Comparison of ENCODE assay signal across 22 cellular contexts in the genomic region with DNA sequence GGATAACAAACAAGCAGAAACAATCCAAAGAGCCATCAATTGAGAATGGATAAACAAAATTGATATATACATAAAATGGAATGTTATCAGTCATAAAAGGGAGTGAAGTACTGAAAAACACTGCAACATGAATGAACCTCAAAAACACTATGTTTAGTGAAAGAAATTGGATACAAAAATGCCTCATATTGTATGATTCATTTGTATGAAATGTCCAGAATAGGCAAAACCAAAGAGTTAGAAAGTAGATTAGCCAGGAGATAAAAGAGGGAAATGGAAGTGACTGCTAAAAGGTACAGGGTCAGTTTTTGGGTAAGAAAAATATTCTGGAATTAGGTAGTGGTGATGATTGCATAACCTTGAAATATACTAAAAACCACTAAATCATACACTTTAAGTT. TPM values are rescaled to one million over a fixed set of nuclear protein-coding genes. Genes with fewer than 3 reads are reported as not detected.
DNase-seq lines count a peak whose midpoint lies in the region; ATAC-seq, FAIRE-seq and TF ChIP-seq lines count a peak whose summit lies in the region.
"Had no signal": no experiment of that assay in that cellular context is flagged by ENCODE, and none has a peak within 500 bp of the region (broad histone marks: within the 10 kb centered on the region; RNA-seq: fewer than 3 reads in every experiment).

No MANE protein-coding gene starts in this region.

- DNase-seq in SK-N-SH (no peak), adipocyte (ENCODE audit: low read depth) (peak; percentile 24), foreskin keratinocyte (peak in 1 of 2 donors; percentile 26), neural progenitor cell (ENCODE audit: low spot score) (no peak), urothelium cell line (ENCODE audit: low spot score) (no peak), heart left ventricle (no peak)
- DNase-seq: CD8-positive, alpha-beta T cell; DND-41; HFFc6; KG1; NCI-H1694; NCI-H446; NCI-H526; SHP77 treated with DMSO at 0.1 percent for 48 hours had no signal

- ATAC-seq in SK-N-SH treated with all-trans-retinoic acid at 6 μM for 48 hours (no peak; the same call in 1 of the 3 replicates), foreskin keratinocyte (peak; percentile 34), GM19452 (IDR thresholded peaks at IDR 0.05; ENCODE audit: unreplicated experiment) (no peak), heart left ventricle (no peak)
- ATAC-seq: CD8-positive, alpha-beta T cell; HepG2 had no signal

- H2AFZ ChIP-seq in SK-N-SH (ENCODE audit: low read depth) (no peak overlapping the region), neural progenitor cell (replicated peaks) (no peak overlapping the region)

- CTCF ChIA-PET in SK-N-SH (lab: Yijun Ruan, JAX), result interaction anchor here (0.9 to 2.5 kb wide), 3 partner anchors 9 to 33 kb away, joined by 3 to 7 read pairs (median 3); no protein-coding TSS in a partner anchor

- no peaks in the 10 kb centered on the region for H3K4me1 Mint-ChIP-seq in neural progenitor cell

- POLR2A ChIA-PET in SK-N-SH (lab: Yijun Ruan, JAX), result no interaction called here

- TF ChIP-seq RAD21 in SK-N-SH (IDR thresholded peaks at IDR 0.05; ENCODE audit: low read length), result no peak

- H3K79me2 ChIP-seq in SK-N-SH (ENCODE audit: insufficient read depth) (no peaks in the 10 kb centered on the region), neural progenitor cell (ENCODE audit: low read depth) (no peaks in the 10 kb centered on the region)

- no peaks in the 10 kb centered on the region for H3K9me3 ChIP-seq in SK-N-SH
- H3K9me3 ChIP-seq in adipocyte (ENCODE audit: control insufficient read depth, low read length), result peaks cover 3% of the 10 kb centered on the region
- H3K9me3 ChIP-seq in neural progenitor cell (ENCODE audit: low read depth), result no peaks in the 10 kb centered on the region
- peaks cover 0 to 9% (median 0%) of the 10 kb centered on the region in 12 donors for H3K9me3 ChIP-seq in heart left ventricle
- H3K9me3 ChIP-seq: BLaER1 treated with 17β-estradiol and CSF1 and Interleukin-3, amounts not matched to agents 10 nM and 100 nM had no signal

- H3F3A ChIP-seq in SK-N-SH (replicated peaks; ENCODE audit: insufficient read depth), result peaks cover 6% of the 10 kb centered on the region
- H3F3A ChIP-seq in neural progenitor cell (ENCODE audit: low read depth), result no peaks in the 10 kb centered on the region

- no peak overlapping the region for H3K4me2 ChIP-seq in SK-N-SH
- no peak overlapping the region for H3K4me2 ChIP-seq in neural progenitor cell
- H3K4me2 ChIP-seq: BLaER1 treated with 17β-estradiol and CSF1 and Interleukin-3, amounts not matched to agents 10 nM and 100 nM had no signal

- no peak overlapping the region for H3K27ac Mint-ChIP-seq in neural progenitor cell
- H3K27ac Mint-ChIP-seq: CD8-positive, alpha-beta T cell; HFFc6 had no signal

- H3K4me3 ChIP-seq in SK-N-SH (ENCODE audit: low read depth in 2 of 2, low read length in 1 of 2) (no peak overlapping the region), adipocyte (ENCODE audit: low read length) (peak overlapping the region; percentile 43), neural progenitor cell (no peak overlapping the region), heart left ventricle (no peak overlapping the region)
- H3K4me3 ChIP-seq: BLaER1 treated with 17β-estradiol and CSF1 and Interleukin-3, amounts not matched to agents 10 nM and 100 nM; SK-N-MC had no signal

- TF ChIP-seq CTCF in SK-N-SH (IDR thresholded peaks at IDR 0.05), result no peak
- no peak for TF ChIP-seq CTCF in foreskin keratinocyte (conservative IDR thresholded peaks at IDR 0.05)
- no peak for TF ChIP-seq CTCF in neural progenitor cell (IDR thresholded peaks at IDR 0.05)
- TF ChIP-seq CTCF in heart left ventricle (IDR thresholded peaks at IDR 0.05), result no peak

- H3K9me2 ChIP-seq in SK-N-SH, result no peaks in the 10 kb centered on the region

- H4K20me1 ChIP-seq in SK-N-SH (ENCODE audit: insufficient read depth) (no peaks in the 10 kb centered on the region), neural progenitor cell (ENCODE audit: low read depth) (no peaks in the 10 kb centered on the region)
- H4K20me1 ChIP-seq: BLaER1 treated with 17β-estradiol and CSF1 and Interleukin-3, amounts not matched to agents 10 nM and 100 nM had no signal

- intact Hi-C loops in heart left ventricle (cut with DNase I), result no loop called here

- no peak overlapping the region for H3K9ac ChIP-seq in SK-N-SH
- H3K9ac ChIP-seq in adipocyte (ENCODE audit: low read length), result no peak overlapping the region
- no peak overlapping the region for H3K9ac ChIP-seq in neural progenitor cell
- H3K9ac ChIP-seq: BLaER1 treated with 17β-estradiol and CSF1 and Interleukin-3, amounts not matched to agents 10 nM and 100 nM had no signal

- TF ChIP-seq EP300 in SK-N-SH (IDR thresholded peaks at IDR 0.05; ENCODE audit: borderline replicate concordance in 1 of 2, low read depth in 1 of 2, low read length in 1 of 2), result no peak

- H3K36me3 Mint-ChIP-seq in neural progenitor cell, result no peaks in the 10 kb centered on the region
- H3K36me3 Mint-ChIP-seq: CD8-positive, alpha-beta T cell had no signal

- no peak for TF ChIP-seq POLR2A in heart left ventricle (IDR thresholded peaks at IDR 0.05)

- FAIRE-seq in urothelium cell line (lab: Jason Lieb, UNC), result no peak
- FAIRE-seq: G401.6, GM18507, HepG2 had no signal

- H3K27me3 ChIP-seq in SK-N-SH (ENCODE audit: insufficient read depth) (no peaks in the 10 kb centered on the region), adipocyte (replicated peaks; ENCODE audit: control insufficient read depth, insufficient read depth, low read length) (no peaks in the 10 kb centered on the region), foreskin keratinocyte (peaks cover 25% of the 10 kb centered on the region), neural progenitor cell (no peaks in the 10 kb centered on the region), heart left ventricle (peaks cover 0 to 22% (median 0%) of the 10 kb centered on the region in 9 donors)
- H3K27me3 ChIP-seq: BLaER1 treated with 17β-estradiol and CSF1 and Interleukin-3, amounts not matched to agents 10 nM and 100 nM had no signal

- no peaks in the 10 kb centered on the region for H3K27me3 Mint-ChIP-seq in neural progenitor cell (ENCODE audit: insufficient read depth, low read depth)

- no peak overlapping the region for H3K27ac ChIP-seq in SK-N-SH (ENCODE audit: low read depth in 2 of 2, low read length in 1 of 2)
- no peak overlapping the region for H3K27ac ChIP-seq in foreskin keratinocyte
- H3K27ac ChIP-seq in neural progenitor cell, result no peak overlapping the region
- H3K27ac ChIP-seq in heart left ventricle, result no peak overlapping the region
- H3K27ac ChIP-seq: 22Rv1; BLaER1 treated with 17β-estradiol and CSF1 and Interleukin-3, amounts not matched to agents 10 nM and 100 nM; SK-N-MC had no signal

- H3K4me1 ChIP-seq in SK-N-SH (ENCODE audit: control insufficient read depth in 1 of 2, insufficient read depth in 2 of 2, low read depth in 1 of 2, low read length in 1 of 2) (no peaks in the 10 kb centered on the region), adipocyte (ENCODE audit: control insufficient read depth, insufficient read depth, low read length) (peaks cover 11% of the 10 kb centered on the region), foreskin keratinocyte (no peaks in the 10 kb centered on the region), neural progenitor cell (peaks cover 4% of the 10 kb centered on the region), heart left ventricle (peaks cover 0 to 5% (median 0%) of the 10 kb centered on the region in 12 donors)
- H3K4me1 ChIP-seq: BLaER1 treated with 17β-estradiol and CSF1 and Interleukin-3, amounts not matched to agents 10 nM and 100 nM had no signal

- H3K36me3 ChIP-seq in SK-N-SH (replicated peaks in 1 of 2; ENCODE audit: control insufficient read depth in 1 of 2, insufficient read depth in 2 of 2, low read length in 1 of 2), result no peaks in the 10 kb centered on the region
- H3K36me3 ChIP-seq in adipocyte (ENCODE audit: control insufficient read depth, insufficient read depth, low read length, severe bottlenecking), result no peaks in the 10 kb centered on the region
- H3K36me3 ChIP-seq in neural progenitor cell, result no peaks in the 10 kb centered on the region
- H3K36me3 ChIP-seq in heart left ventricle, result no peaks in the 10 kb centered on the region
- H3K36me3 ChIP-seq: BLaER1 treated with 17β-estradiol and CSF1 and Interleukin-3, amounts not matched to agents 10 nM and 100 nM had no signal

- H3K9me3 Mint-ChIP-seq in neural progenitor cell, result peaks cover 8% of the 10 kb centered on the region
- H3K9me3 Mint-ChIP-seq: CD8-positive, alpha-beta T cell; HFFc6 had no signal

- H3K4me3 Mint-ChIP-seq in neural progenitor cell, result no peak overlapping the region
- H3K4me3 Mint-ChIP-seq: CD8-positive, alpha-beta T cell; HFFc6 had no signal

TF ChIP-seq in SK-N-SH, 30 proteins besides CTCF, POLR2A, EP300 and RAD21:
- TF ChIP-seq SMC3 (IDR thresholded peaks at IDR 0.05; ENCODE audit: low read depth, low read length) (no peak), TCF12 (IDR thresholded peaks at IDR 0.05) (0 out of 2 replicates have a peak, but pooled peaks have one; percentile 11), JUND (IDR thresholded peaks at IDR 0.05) (peak; percentile 49; the same call in 1 of the 2 replicates), POLR2AphosphoS5 (IDR thresholded peaks at IDR 0.05; ENCODE audit: low read depth, low read length) (no peak), FOSL2 (IDR thresholded peaks at IDR 0.05; ENCODE audit: borderline replicate concordance, low read depth) (peak; percentile 13; the same call in 1 of the 2 replicates), MXI1 (IDR thresholded peaks at IDR 0.05; ENCODE audit: low read depth, low read length) (no peak)

TF ChIP-seq in SK-N-SH treated with all-trans-retinoic acid at 6 μM for 48 hours, 23 proteins besides CTCF, POLR2A, EP300 and RAD21 (continues in another document):
- TF ChIP-seq SNAI2 (CRISPR knock-in tag; IDR thresholded peaks at IDR 0.05), result no peak
- no peak for TF ChIP-seq CREB5 (CRISPR knock-in tag; IDR thresholded peaks at IDR 0.05; ENCODE audit: low read depth)
- TF ChIP-seq RARB (CRISPR knock-in tag; IDR thresholded peaks at IDR 0.05), result no peak
- no peak for TF ChIP-seq ESRRG (CRISPR knock-in tag; IDR thresholded peaks at IDR 0.05)

RNA-seq across cellular contexts. Expression of gene SLC25A36, which starts 9.8 kb away (rescaled TPM):
- polyA plus RNA-seq in SK-N-SH (2012; rRNA removed) (23.3 and 37.3 TPM in 2 replicates), foreskin keratinocyte (6.5 and 7.6 TPM in 2 replicates), heart left ventricle (10 to 100 TPM; 36.0 to 40.7 TPM)
- polyA plus RNA-seq in SK-N-SH (2012; cell fraction: cytosol; rRNA removed), result 24.7 and 27.3 TPM in 2 replicates
- 78.6 and 117 TPM in 2 replicates for polyA plus RNA-seq in SK-N-SH (2012; cell fraction: nucleus; rRNA removed)
- total RNA-seq in foreskin keratinocyte (41.5 and 42.2 TPM in 2 replicates), neural progenitor cell (ENCODE audit: low replicate concordance) (154 and 203 TPM in 2 replicates), heart left ventricle (10 to 100 TPM; 48.1 to 78.0 (median 63.0) TPM)
